Comparison of ENCODE assay signal across 8 cellular contexts in genomic region chr21:32726742-32727477, GRCh38. TPM values are rescaled to one million over a fixed set of nuclear protein-coding genes. Genes with fewer than 3 reads are reported as not detected.
DNase-seq lines count a peak whose midpoint lies in the region; ATAC-seq and TF ChIP-seq lines count a peak whose summit lies in the region.

No MANE protein-coding gene starts in this region.

- ATAC-seq in CD4-positive, CD25-positive, alpha-beta regulatory T cell (ENCODE audit: low read depth in 2 of 2) = peak in 1 of 2 donors; percentile 1
- peak; percentile 32 for ATAC-seq in PC-3
- no peak for ATAC-seq in HG02885 (IDR thresholded peaks at IDR 0.05; ENCODE audit: poor library complexity, unreplicated experiment)

- H3K27me3 Mint-ChIP-seq in CD4-positive, CD25-positive, alpha-beta regulatory T cell = no peaks in the 10 kb centered on the region

- POLR2A ChIA-PET in PC-3 (lab: Charles Lee; ENCODE audit: unreplicated experiment) = interaction anchor here (0.6 kb wide), 1 partner anchor 115 kb away, joined by 7 read pairs; the partner anchor contains the start of gene CFAP298

- H3K36me3 ChIP-seq in CD4-positive, CD25-positive, alpha-beta regulatory T cell (ENCODE audit: control insufficient read depth, insufficient read depth, low read length) = peaks cover 10% of the 10 kb centered on the region
- H3K36me3 ChIP-seq in PC-3 (ENCODE audit: low read depth, low read length) (no peaks in the 10 kb centered on the region), ascending aorta (no peaks in the 10 kb centered on the region), hepatocyte (replicated peaks; ENCODE audit: insufficient read depth, low read depth) (no peaks in the 10 kb centered on the region), rectal smooth muscle tissue (ENCODE audit: control insufficient read depth, insufficient read depth, low read length) (no peaks in the 10 kb centered on the region)

- peaks cover 16% of the 10 kb centered on the region for H3K36me3 Mint-ChIP-seq in CD4-positive, CD25-positive, alpha-beta regulatory T cell

- H3K79me2 ChIP-seq in PC-3 (ENCODE audit: low read length) = peaks cover 15% of the 10 kb centered on the region
- peaks cover 24% of the 10 kb centered on the region for H3K79me2 ChIP-seq in hepatocyte

- TF ChIP-seq CTCF in PC-3 (conservative IDR thresholded peaks at IDR 0.05; ENCODE audit: low read depth, low read length) (no peak), ascending aorta (IDR thresholded peaks at IDR 0.05) (no peak), hepatocyte (IDR thresholded peaks at IDR 0.05; ENCODE audit: poor library complexity) (no peak)

- H3K4me3 ChIP-seq in CD4-positive, CD25-positive, alpha-beta regulatory T cell (ENCODE audit: low read depth, low read length) = peak overlapping the region; percentile 100
- H3K4me3 ChIP-seq in PC-3 (ENCODE audit: low read length) = peak overlapping the region; percentile 80
- peak overlapping the region; percentile 87 to 96 for H3K4me3 ChIP-seq in ascending aorta
- peak overlapping the region; percentile 71 for H3K4me3 ChIP-seq in hepatocyte
- H3K4me3 ChIP-seq in rectal smooth muscle tissue (ENCODE audit: low read length) = peak overlapping the region; percentile 94

- no TSS peak for BruUV-seq in PC-3 (replicated peaks; lab: Mats Ljungman, UMichigan)

- H3F3A ChIP-seq in PC-3 (ENCODE audit: low read length, unreplicated experiment) = no peaks in the 10 kb centered on the region

- intact Hi-C loops in PC-3 (cut with micrococcal nuclease) = loop anchor here (5.0 kb wide), 3 partner anchors 45 to 725 kb away; no protein-coding TSS in a partner anchor
- intact Hi-C loops in ascending aorta (cut with DNase I) = loop anchor here (2.0 to 5.0 kb wide), 6 partner anchors 115 to 1068 kb away; partner anchors contain the start of genes CFAP298, CRYZL1, IL10RB and ITSN1

- H3K9ac ChIP-seq in PC-3 (ENCODE audit: low read length) (peak overlapping the region; percentile 74), rectal smooth muscle tissue (ENCODE audit: low read length) (peak overlapping the region; percentile 89)

- H3K4me2 ChIP-seq in PC-3 (ENCODE audit: low read length) (peak overlapping the region; percentile 92), hepatocyte (peak overlapping the region; percentile 82)

- peaks cover 44% of the 10 kb centered on the region for H3K4me1 ChIP-seq in CD4-positive, CD25-positive, alpha-beta regulatory T cell (ENCODE audit: control insufficient read depth, insufficient read depth, low read length, poor library complexity, severe bottlenecking)
- H3K4me1 ChIP-seq in PC-3 (ENCODE audit: insufficient read depth, low read length) (peaks cover 12% of the 10 kb centered on the region), ascending aorta (peaks cover 5 to 22% of the 10 kb centered on the region in 2 donors), hepatocyte (ENCODE audit: insufficient read depth) (peaks cover 6% of the 10 kb centered on the region), rectal smooth muscle tissue (ENCODE audit: control insufficient read depth, insufficient read depth, low read length) (peaks cover 10% of the 10 kb centered on the region)

- peak overlapping the region; percentile 86 for H2AFZ ChIP-seq in PC-3 (ENCODE audit: low read length)
- peak overlapping the region; percentile 98 for H2AFZ ChIP-seq in hepatocyte

- DNase-seq in CD4-positive, CD25-positive, alpha-beta regulatory T cell = peak in 2 of 3 donors; percentile 9 to 39
- DNase-seq in HCEC 1CT = peak; percentile 58
- peak; percentile 28 for DNase-seq in PC-3
- DNase-seq in ascending aorta (ENCODE audit: low spot score in 2 of 2) = peak in 1 of 2 donors; percentile 70
- DNase-seq in hepatocyte (ENCODE audit: low spot score) = peak; percentile 46
- DNase-seq in NCI-H2029 treated with DMSO at 0.1 percent for 48 hours (lab: John Stamatoyannopoulos, UW) = no peak

- no peaks in the 10 kb centered on the region for H3K9me3 Mint-ChIP-seq in CD4-positive, CD25-positive, alpha-beta regulatory T cell

- peaks cover 34 to 76% (median 59%) of the 10 kb centered on the region in 4 donors for H3K4me1 Mint-ChIP-seq in CD4-positive, CD25-positive, alpha-beta regulatory T cell

- H4K20me1 ChIP-seq in PC-3 (ENCODE audit: low read length) (no peaks in the 10 kb centered on the region), hepatocyte (ENCODE audit: insufficient read depth, poor library complexity, severe bottlenecking) (no peaks in the 10 kb centered on the region)

- CTCF ChIA-PET in PC-3 (lab: Charles Lee) = interaction anchor here (1.3 kb wide), 1 partner anchor 44 kb away, joined by 10 read pairs; the partner anchor contains the start of gene PAXBP1

- H3K9me3 ChIP-seq in CD4-positive, CD25-positive, alpha-beta regulatory T cell (ENCODE audit: control insufficient read depth in 2 of 2, low read length in 2 of 2) = no peaks in the 10 kb centered on the region
- H3K9me3 ChIP-seq in PC-3 (ENCODE audit: low read length) (no peaks in the 10 kb centered on the region), ascending aorta (no peaks in the 10 kb centered on the region), hepatocyte (ENCODE audit: low read depth) (no peaks in the 10 kb centered on the region)

- H3K27ac Mint-ChIP-seq in CD4-positive, CD25-positive, alpha-beta regulatory T cell = peak overlapping the region; percentile 91 to 98 (median 92)

- no peaks in the 10 kb centered on the region for H3K27me3 ChIP-seq in CD4-positive, CD25-positive, alpha-beta regulatory T cell (ENCODE audit: control insufficient read depth, insufficient read depth, low read length)
- no peaks in the 10 kb centered on the region for H3K27me3 ChIP-seq in PC-3 (ENCODE audit: low read length)
- H3K27me3 ChIP-seq in ascending aorta = no peaks in the 10 kb centered on the region
- H3K27me3 ChIP-seq in hepatocyte = no peaks in the 10 kb centered on the region
- H3K27me3 ChIP-seq in rectal smooth muscle tissue (ENCODE audit: control insufficient read depth, insufficient read depth, low read length) = no peaks in the 10 kb centered on the region

- H3K9me2 ChIP-seq in PC-3 (replicated peaks; ENCODE audit: low read length) = no peaks in the 10 kb centered on the region
- no peaks in the 10 kb centered on the region for H3K9me2 ChIP-seq in hepatocyte (replicated peaks; ENCODE audit: insufficient read depth)

- 2% methylated on average over 22 of the region's 22 CpGs for WGBS in hepatocyte (ENCODE audit: low lambda C conversion rate, missing lambda C conversion rate)

- peak overlapping the region; percentile 97 to 100 (median 99) for H3K4me3 Mint-ChIP-seq in CD4-positive, CD25-positive, alpha-beta regulatory T cell

- peak overlapping the region; percentile 79 for H3K27ac ChIP-seq in CD4-positive, CD25-positive, alpha-beta regulatory T cell (ENCODE audit: insufficient read depth, low read length, poor library complexity, severe bottlenecking)
- peak overlapping the region; percentile 1; the same call in 1 of the 2 replicates for H3K27ac ChIP-seq in PC-3 (ENCODE audit: low read length)
- H3K27ac ChIP-seq in ascending aorta = peak overlapping the region; percentile 90 to 93
- H3K27ac ChIP-seq in hepatocyte = peak overlapping the region; percentile 81
- H3K27ac ChIP-seq in rectal smooth muscle tissue (ENCODE audit: low read depth, low read length) = peak overlapping the region; percentile 92

RNA-seq across cellular contexts. Expression of gene SYNJ1, which starts 0.9 kb away (rescaled TPM):
- total RNA-seq in CD4-positive, CD25-positive, alpha-beta regulatory T cell = 25.6 TPM
- 1 to 10 TPM; 4.4 to 6.4 (median 6.2) TPM for polyA plus RNA-seq in CD4-positive, CD25-positive, alpha-beta regulatory T cell
- 7.0 and 16.2 TPM in 2 replicates for total RNA-seq in PC-3 (2014; rRNA removed)
- total RNA-seq in ascending aorta = 12.1 TPM
- total RNA-seq in hepatocyte = 4.7 and 8.9 TPM in 2 replicates
- polyA plus RNA-seq in hepatocyte = 3.9 and 7.8 TPM in 2 replicates

RNA-seq across cellular contexts. Expression of gene PAXBP1, which starts 44.6 kb away (rescaled TPM):
- 59.7 TPM for total RNA-seq in CD4-positive, CD25-positive, alpha-beta regulatory T cell
- 10 to 100 TPM in 2 of 4 donors, 1 to 10 TPM in 2; 6.1 to 11.2 (median 9.2) TPM for polyA plus RNA-seq in CD4-positive, CD25-positive, alpha-beta regulatory T cell
- total RNA-seq in PC-3 (2014; rRNA removed) (41.7 and 45.1 TPM in 2 replicates), ascending aorta (18.3 TPM), hepatocyte (44.5 and 50.9 TPM in 2 replicates)
- polyA plus RNA-seq in hepatocyte = 17.9 and 28.8 TPM in 2 replicates

Comparison
In these comparisons a context has a peak if more than half of its experiments do, and no peak if none do; other contexts are left out.
1. H3K27ac ChIP-seq: peak in every context shown above with its lines; median percentile 92 in rectal smooth muscle tissue; 92 in ascending aorta; 81 in hepatocyte; 79 in CD4-positive, CD25-positive, alpha-beta regulatory T cell; 1 in PC-3.